ENCODE assay signal across 26 cellular contexts in genomic region chr10:122078326-122078725, GRCh38.
DNase-seq lines count a peak whose midpoint lies in the region; ATAC-seq and TF ChIP-seq lines count a peak whose summit lies in the region.
"Had no signal": no experiment of that assay in that cellular context is flagged by ENCODE, and none has a peak within 500 bp of the region (broad histone marks: within the 10 kb centered on the region; RNA-seq: fewer than 3 reads in every experiment).

No MANE protein-coding gene starts in this region.

- peaks cover 0 to 5% of the 10 kb centered on the region in 2 experiments; a peak in 1 of 4 replicates for H3K4me1 ChIP-seq in SK-N-SH (ENCODE audit: control insufficient read depth in 1 of 2, insufficient read depth in 2 of 2, low read depth in 1 of 2, low read length in 1 of 2)
- peaks cover 0 to 8% (median 0%) of the 10 kb centered on the region in 4 donors for H3K4me1 ChIP-seq in Peyer's patch
- H3K4me1 ChIP-seq: breast epithelium, upper lobe of right lung had no signal

- no peak for TF ChIP-seq POLR2A in Peyer's patch (IDR thresholded peaks at IDR 0.05)

- H3K27me3 ChIP-seq in SK-N-SH (ENCODE audit: insufficient read depth) (no peaks in the 10 kb centered on the region), Peyer's patch (no peaks in the 10 kb centered on the region)
- H3K27me3 ChIP-seq: breast epithelium, upper lobe of right lung had no signal

- no peaks in the 10 kb centered on the region for H3K36me3 Mint-ChIP-seq in progenitor cell of endocrine pancreas (ENCODE audit: insufficient read depth)
- H3K36me3 Mint-ChIP-seq: CD4-positive, CD25-positive, alpha-beta regulatory T cell had no signal

- TF ChIP-seq RAD21 in SK-N-SH (IDR thresholded peaks at IDR 0.05; ENCODE audit: low read length), result no peak

- TF ChIP-seq EP300 in SK-N-SH (IDR thresholded peaks at IDR 0.05; ENCODE audit: borderline replicate concordance in 1 of 2, low read depth in 1 of 2, low read length in 1 of 2), result no peak

- no peaks in the 10 kb centered on the region for H3K79me2 ChIP-seq in SK-N-SH (ENCODE audit: insufficient read depth)

- H3K27me3 Mint-ChIP-seq in progenitor cell of endocrine pancreas, result no peaks in the 10 kb centered on the region

- no peaks in the 10 kb centered on the region for H3K9me2 ChIP-seq in SK-N-SH

- POLR2A ChIA-PET in SK-N-SH (lab: Yijun Ruan, JAX), result no interaction called here

- WGBS in SK-N-SH (ENCODE audit: low lambda C conversion rate), result 56% methylated on average over 3 of the region's 3 CpGs

- no peaks in the 10 kb centered on the region for H3K9me3 Mint-ChIP-seq in progenitor cell of endocrine pancreas (ENCODE audit: low read depth)
- H3K9me3 Mint-ChIP-seq: activated CD4-positive, alpha-beta memory T cell treated with anti-CD3 and anti-CD28 coated beads, Interleukin-2, amount 10 ng/mL, durations not matched to agents 7 days and 5 days; H9; T-helper 1 cell treated with Interleukin-12 subunit alpha and Interleukin-12 subunit beta and Interleukin-4 antibody, amounts not matched to agents 30 μg/mL and 1 μg/mL, for 36 hours had no signal

- H3K27ac Mint-ChIP-seq in progenitor cell of endocrine pancreas, result no peak overlapping the region
- H3K27ac Mint-ChIP-seq: activated CD4-positive, alpha-beta memory T cell treated with anti-CD3 and anti-CD28 coated beads, Interleukin-2, amount 10 ng/mL, durations not matched to agents 7 days and 5 days; CD4-positive, CD25-positive, alpha-beta regulatory T cell; T-helper 1 cell treated with Interleukin-12 subunit alpha and Interleukin-12 subunit beta and Interleukin-4 antibody, amounts not matched to agents 30 μg/mL and 1 μg/mL, for 36 hours had no signal

- no peak overlapping the region for H3K4me3 Mint-ChIP-seq in progenitor cell of endocrine pancreas (ENCODE audit: low read depth)
- H3K4me3 Mint-ChIP-seq: activated CD4-positive, alpha-beta memory T cell treated with anti-CD3 and anti-CD28 coated beads, Interleukin-2, amount 10 ng/mL, durations not matched to agents 7 days and 5 days; CD4-positive, CD25-positive, alpha-beta regulatory T cell; H9; T-helper 1 cell treated with Interleukin-12 subunit alpha and Interleukin-12 subunit beta and Interleukin-4 antibody, amounts not matched to agents 30 μg/mL and 1 μg/mL, for 36 hours had no signal

- no peak for TF ChIP-seq CTCF in SK-N-SH (IDR thresholded peaks at IDR 0.05)
- no peak for TF ChIP-seq CTCF in Peyer's patch (IDR thresholded peaks at IDR 0.05)
- no peak for TF ChIP-seq CTCF in progenitor cell of endocrine pancreas (IDR thresholded peaks at IDR 0.05; ENCODE audit: unreplicated experiment)

- no peaks in the 10 kb centered on the region for H3F3A ChIP-seq in SK-N-SH (replicated peaks; ENCODE audit: insufficient read depth)

- DNase-seq in SK-N-SH, result peak; percentile 34
- DNase-seq in islet precursor cell, result peak; percentile 44
- peak; percentile 26 for DNase-seq in retina
- DNase-seq in Peyer's patch, result no peak
- DNase-seq in OCI-M2 (lab: John Stamatoyannopoulos, UW; ENCODE audit: unreplicated experiment), result no peak
- DNase-seq in progenitor cell of endocrine pancreas (ENCODE audit: low spot score, unreplicated experiment), result no peak
- DNase-seq: 8988T; activated CD4-positive, alpha-beta memory T cell treated with anti-CD3 and anti-CD28 coated beads, Interleukin-2, amount 10 ng/mL, durations not matched to agents 7 days and 5 days; activated CD4-positive, alpha-beta T cell treated with anti-CD3 and anti-CD28 coated beads for 1 hour; activated CD8-positive, alpha-beta memory T cell treated with anti-CD3 and anti-CD28 coated beads, Interleukin-2, amount 50 U/mL, for 48 hours; activated naive CD4-positive, alpha-beta T cell treated with anti-CD3 and anti-CD28 coated beads, Interleukin-2, amount 50 U/mL, for 16 hours; amniotic stem cell; CD4-positive, CD25-positive, alpha-beta regulatory T cell; effector CD4-positive, alpha-beta T cell; EL; H9; mesendoderm; NCI-H187; NCI-H526 treated with DMSO at 0.1 percent for 48 hours; nucleus accumbens; upper lobe of right lung had no signal

- H3K9ac ChIP-seq in SK-N-SH, result no peak overlapping the region

- H3K9me3 ChIP-seq in SK-N-SH (no peaks in the 10 kb centered on the region), Peyer's patch (no peaks in the 10 kb centered on the region)
- H3K9me3 ChIP-seq: breast epithelium, upper lobe of right lung had no signal

- H3K4me2 ChIP-seq in SK-N-SH, result no peak overlapping the region

- no peak for ATAC-seq in SK-N-SH treated with all-trans-retinoic acid at 6 μM for 48 hours
- no peak for ATAC-seq in GM21390 (IDR thresholded peaks at IDR 0.05; ENCODE audit: unreplicated experiment)

- H3K4me3 ChIP-seq in SK-N-SH (ENCODE audit: low read depth in 2 of 2, low read length in 1 of 2) (no peak overlapping the region), Peyer's patch (no peak overlapping the region)
- H3K4me3 ChIP-seq: breast epithelium, upper lobe of right lung had no signal

- H3K4me1 Mint-ChIP-seq in progenitor cell of endocrine pancreas (ENCODE audit: low read depth), result no peaks in the 10 kb centered on the region
- H3K4me1 Mint-ChIP-seq: activated CD4-positive, alpha-beta memory T cell treated with anti-CD3 and anti-CD28 coated beads, Interleukin-2, amount 10 ng/mL, durations not matched to agents 7 days and 5 days; CD4-positive, CD25-positive, alpha-beta regulatory T cell had no signal

- no peak overlapping the region for H2AFZ ChIP-seq in SK-N-SH (ENCODE audit: low read depth)

- H3K36me3 ChIP-seq in SK-N-SH (replicated peaks in 1 of 2; ENCODE audit: control insufficient read depth in 1 of 2, insufficient read depth in 2 of 2, low read length in 1 of 2), result no peaks in the 10 kb centered on the region
- no peaks in the 10 kb centered on the region for H3K36me3 ChIP-seq in Peyer's patch
- H3K36me3 ChIP-seq: breast epithelium, upper lobe of right lung had no signal

- no peaks in the 10 kb centered on the region for H4K20me1 ChIP-seq in SK-N-SH (ENCODE audit: insufficient read depth)

- CTCF ChIA-PET in SK-N-SH (lab: Yijun Ruan, JAX), result interaction anchor here (1.0 kb wide), 1 partner anchor 156 kb away, joined by 3 read pairs; no protein-coding TSS in a partner anchor

- H3K27ac ChIP-seq in SK-N-SH (ENCODE audit: low read depth in 2 of 2, low read length in 1 of 2) (no peak overlapping the region), Peyer's patch (no peak overlapping the region)
- H3K27ac ChIP-seq: epithelial cell of prostate, upper lobe of right lung had no signal

TF ChIP-seq in SK-N-SH, 30 proteins besides CTCF, POLR2A, EP300 and RAD21:
- TF ChIP-seq TEAD4 (IDR thresholded peaks at IDR 0.05; ENCODE audit: borderline replicate concordance, insufficient read depth) (no peak), SMC3 (IDR thresholded peaks at IDR 0.05; ENCODE audit: low read depth, low read length) (no peak)
TF ChIP-seq in SK-N-SH: peak in this region for 0.

TF ChIP-seq in SK-N-SH treated with all-trans-retinoic acid at 6 μM for 48 hours, 23 proteins besides CTCF, POLR2A, EP300 and RAD21 (continues in another document):
- TF ChIP-seq PPARA (CRISPR knock-in tag; IDR thresholded peaks at IDR 0.05; ENCODE audit: borderline replicate concordance) (no peak), TOX (CRISPR knock-in tag; IDR thresholded peaks at IDR 0.05; ENCODE audit: borderline replicate concordance) (no peak), OSR1 (CRISPR knock-in tag; IDR thresholded peaks at IDR 0.05) (no peak), ZNF565 (CRISPR knock-in tag; conservative IDR thresholded peaks at IDR 0.05; ENCODE audit: low read depth) (no peak), CSRNP3 (CRISPR knock-in tag; IDR thresholded peaks at IDR 0.05) (no peak), ZC3H10 (CRISPR knock-in tag; IDR thresholded peaks at IDR 0.05) (no peak), GLIS3 (CRISPR knock-in tag; IDR thresholded peaks at IDR 0.05) (no peak), ARNTL (CRISPR knock-in tag; IDR thresholded peaks at IDR 0.05; ENCODE audit: borderline replicate concordance, low read depth) (no peak), CSDC2 (CRISPR knock-in tag; IDR thresholded peaks at IDR 0.05) (no peak), ZFP30 (CRISPR knock-in tag; IDR thresholded peaks at IDR 0.05) (no peak), ESRRG (CRISPR knock-in tag; IDR thresholded peaks at IDR 0.05) (no peak), TSHZ2 (CRISPR knock-in tag; IDR thresholded peaks at IDR 0.05) (no peak), RARB (CRISPR knock-in tag; IDR thresholded peaks at IDR 0.05) (no peak)

Comparison
In these comparisons a context has a peak if more than half of its experiments do, and no peak if none do; other contexts are left out.
1. DNase-seq: peak in SK-N-SH (single experiment), islet precursor cell (single experiment) and retina (single experiment); none in Peyer's patch (0 of 3), OCI-M2 (single experiment) and progenitor cell of endocrine pancreas (single experiment).